ENCODE assay signal across 17 cellular contexts in the genomic region with DNA sequence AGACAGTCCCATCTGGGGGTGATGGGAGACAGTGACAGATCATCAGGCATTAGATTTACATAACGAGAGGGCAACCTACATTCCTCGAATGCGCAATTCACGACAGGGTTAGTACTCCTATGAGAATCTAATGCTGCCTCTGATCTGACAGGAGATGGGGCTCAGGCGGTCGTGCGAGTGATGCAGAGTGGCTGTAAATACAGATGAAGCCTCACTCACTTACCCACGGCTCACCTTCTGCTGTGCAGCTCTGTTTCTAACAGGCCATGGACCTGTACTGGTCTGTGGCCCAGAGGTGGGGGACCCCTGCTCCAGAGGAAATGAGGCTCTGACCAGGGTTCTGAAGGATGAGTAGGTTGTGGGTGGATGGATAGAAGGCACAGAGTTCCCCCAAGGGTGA.
"Had no signal": no experiment of that assay in that cellular context is flagged by ENCODE, and none has a peak within 500 bp of the region (broad histone marks: within the 10 kb centered on the region; RNA-seq: fewer than 3 reads in every experiment).

No MANE protein-coding gene starts in this region.

- H3K27me3 ChIP-seq: MG63 had no signal

- H3K4me3 ChIP-seq: MG63 had no signal

- H3K9me2 ChIP-seq: SK-N-SH had no signal

- H3K9me3 ChIP-seq: MG63, SK-N-SH had no signal

- H3K9ac ChIP-seq: SK-N-SH had no signal

- DNase-seq: Karpas-422, KG1, MG63, NCI-H1092 treated with DMSO at 0.1 percent for 48 hours, NCI-H1436, NCI-H187, NCI-H2029, NCI-H2081 treated with DMSO at 0.1 percent for 48 hours, NCI-H2171, NCI-H345, NCI-H446 treated with DMSO at 0.1 percent for 48 hours, NCI-H510A treated with DMSO at 0.1 percent for 48 hours, NCI-H526, RPMI8226, SHP77, SK-N-SH, SW 1271 had no signal

- H3K4me2 ChIP-seq: SK-N-SH had no signal

- H3K36me3 ChIP-seq: MG63 had no signal
